Comparison of ENCODE assay signal across 8 cellular contexts in the genomic region with DNA sequence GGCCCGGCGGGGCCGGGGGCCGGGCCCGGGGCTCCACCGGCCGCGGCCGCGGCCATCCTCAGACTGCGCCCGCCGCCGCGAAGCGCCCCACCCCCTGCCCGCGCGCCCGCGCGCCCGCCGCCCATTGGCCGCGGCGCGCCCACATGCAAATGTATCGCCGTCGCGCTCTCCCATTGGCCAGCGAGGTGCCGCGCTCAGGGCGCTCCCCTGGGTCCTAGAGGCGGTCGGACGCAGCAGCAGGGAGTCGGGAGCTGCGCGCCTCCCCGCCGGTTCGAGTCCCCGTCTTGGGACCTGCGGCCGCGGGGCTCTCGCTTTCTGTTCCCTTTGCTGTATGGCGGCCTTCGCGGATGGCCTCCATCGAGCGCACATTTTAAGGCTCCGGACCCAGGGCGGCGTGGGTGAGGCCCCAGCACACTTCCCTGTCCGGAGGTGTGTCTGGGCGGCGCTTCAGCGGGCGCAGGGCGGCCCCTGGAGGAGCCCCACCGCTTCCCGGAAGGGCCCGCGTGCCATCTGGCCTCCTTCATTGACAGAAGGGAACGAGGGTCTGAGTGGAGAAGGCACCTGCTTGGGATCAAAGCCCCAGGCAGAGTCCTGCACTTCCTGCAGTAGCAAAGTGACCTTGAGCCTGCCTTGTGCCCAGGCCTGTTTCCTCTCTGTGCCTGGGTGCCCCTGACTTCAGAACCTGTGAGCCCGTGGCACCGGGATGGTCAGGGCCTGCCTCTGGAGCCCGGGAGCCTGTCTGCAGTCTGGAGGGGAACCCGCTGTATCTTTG. TPM values are rescaled to one million over a fixed set of nuclear protein-coding genes. Genes with fewer than 3 reads are reported as not detected.
DNase-seq lines count a peak whose midpoint lies in the region; TF ChIP-seq lines count a peak whose summit lies in the region.

A gene with protein sequence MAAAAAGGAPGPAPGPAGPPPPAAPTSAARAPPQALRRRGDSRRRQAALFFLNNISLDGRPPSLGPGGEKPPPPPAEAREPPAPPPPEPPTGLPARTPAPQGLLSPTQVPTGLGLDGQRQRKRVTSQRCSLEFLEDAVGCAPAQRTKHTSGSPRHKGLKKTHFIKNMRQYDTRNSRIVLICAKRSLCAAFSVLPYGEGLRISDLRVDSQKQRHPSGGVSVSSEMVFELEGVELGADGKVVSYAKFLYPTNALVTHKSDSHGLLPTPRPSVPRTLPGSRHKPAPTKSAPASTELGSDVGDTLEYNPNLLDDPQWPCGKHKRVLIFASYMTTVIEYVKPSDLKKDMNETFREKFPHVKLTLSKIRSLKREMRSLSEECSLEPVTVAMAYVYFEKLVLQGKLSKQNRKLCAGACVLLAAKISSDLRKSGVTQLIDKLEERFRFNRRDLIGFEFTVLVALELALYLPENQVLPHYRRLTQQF (minus strand): TSS at position 65 of the 772 bp plus-strand sequence. CDS start 9 bp downstream, at position 56.

- no peaks in the 10 kb centered on the region for H3F3A ChIP-seq in Loucy (ENCODE audit: low read depth)
- H3F3A ChIP-seq in neural cell (ENCODE audit: insufficient read depth, low read length, poor library complexity, severe bottlenecking): no peaks in the 10 kb centered on the region

- peak within 1 kb of the TSS; percentile 82 for H3K27ac Mint-ChIP-seq in stimulated activated naive CD8-positive, alpha-beta T cell treated with anti-CD3 and anti-CD28 coated beads, Interleukin-15, Interleukin-2, amounts not matched to agents 100 ng/mL and 50 ng/mL, for 24 hours

- peak; percentile 13 for TF ChIP-seq RAD21 in neural cell (conservative IDR thresholded peaks at IDR 0.05)

- H3K4me3 Mint-ChIP-seq in stimulated activated naive CD8-positive, alpha-beta T cell treated with anti-CD3 and anti-CD28 coated beads, Interleukin-15, Interleukin-2, amounts not matched to agents 100 ng/mL and 50 ng/mL, for 24 hours: peak within 1 kb of the TSS; percentile 75

- in situ Hi-C loops in G401 (cut with HindIII; ENCODE audit: low sequenced_read_pairs): no loop called here

- peak; percentile 19 for TF ChIP-seq EP300 in neural cell (conservative IDR thresholded peaks at IDR 0.05; ENCODE audit: poor library complexity, severe bottlenecking)

- no peaks in the 10 kb centered on the region for H3K9me3 Mint-ChIP-seq in stimulated activated naive CD8-positive, alpha-beta T cell treated with anti-CD3 and anti-CD28 coated beads, Interleukin-15, Interleukin-2, amounts not matched to agents 100 ng/mL and 50 ng/mL, for 24 hours

- H3K9ac ChIP-seq in Loucy (ENCODE audit: low read depth, low read length, poor library complexity, severe bottlenecking) (peak within 1 kb of the TSS; percentile 83), neural cell (ENCODE audit: low read length) (peak within 1 kb of the TSS; percentile 83)

- H3K36me3 Mint-ChIP-seq in stimulated activated naive CD8-positive, alpha-beta T cell treated with anti-CD3 and anti-CD28 coated beads, Interleukin-15, Interleukin-2, amounts not matched to agents 100 ng/mL and 50 ng/mL, for 24 hours (ENCODE audit: low read depth): no peaks in the 10 kb centered on the region

- H2AFZ ChIP-seq in Loucy (ENCODE audit: low read length) (peak within 1 kb of the TSS; percentile 84), neural cell (ENCODE audit: low read depth, low read length) (no peak within 1 kb of the TSS)

- TF ChIP-seq CTCF in Loucy (conservative IDR thresholded peaks at IDR 0.05; ENCODE audit: low read length) (0 out of 2 replicates have a peak, but pooled peaks have one; percentile 8), neural cell (IDR thresholded peaks at IDR 0.05; ENCODE audit: poor library complexity, severe bottlenecking) (no peak)

- H3K27me3 ChIP-seq in H7 (ENCODE audit: control insufficient read depth, insufficient read depth, low read length) (peaks cover 2% of the 10 kb centered on the region), Loucy (ENCODE audit: insufficient read depth, low read length, poor library complexity, severe bottlenecking) (no peaks in the 10 kb centered on the region), neural cell (ENCODE audit: insufficient read depth, low read depth, low read length) (no peaks in the 10 kb centered on the region)

- H3K9me2 ChIP-seq in Loucy (replicated peaks; ENCODE audit: low read depth, low read length) (no peaks in the 10 kb centered on the region), neural cell (ENCODE audit: insufficient read depth, low read length) (no peaks in the 10 kb centered on the region)

- H3K27ac ChIP-seq in neural cell (ENCODE audit: low read length): no peak within 1 kb of the TSS

- H3K27me3 Mint-ChIP-seq in stimulated activated naive CD8-positive, alpha-beta T cell treated with anti-CD3 and anti-CD28 coated beads, Interleukin-15, Interleukin-2, amounts not matched to agents 100 ng/mL and 50 ng/mL, for 24 hours: peaks cover 4% of the 10 kb centered on the region

- peak within 1 kb of the TSS; percentile 85 for H3K4me2 ChIP-seq in Loucy (ENCODE audit: low read depth, low read length, poor library complexity, severe bottlenecking)
- H3K4me2 ChIP-seq in neural cell (ENCODE audit: low read length): peak within 1 kb of the TSS; percentile 73

- H3K79me2 ChIP-seq in Loucy (ENCODE audit: insufficient read depth, low read length) (peaks cover 28% of the 10 kb centered on the region), neural cell (replicated peaks; ENCODE audit: insufficient read depth, low read length) (peaks cover 9% of the 10 kb centered on the region)

- peaks cover 35% of the 10 kb centered on the region for H3K4me1 ChIP-seq in Loucy (ENCODE audit: insufficient read depth, low read length, poor library complexity, severe bottlenecking)

- H3K36me3 ChIP-seq in H7 (replicated peaks; ENCODE audit: control insufficient read depth, insufficient read depth, low read length): no peaks in the 10 kb centered on the region
- no peaks in the 10 kb centered on the region for H3K36me3 ChIP-seq in Loucy (ENCODE audit: insufficient read depth, low read length)
- no peaks in the 10 kb centered on the region for H3K36me3 ChIP-seq in neural cell (ENCODE audit: insufficient read depth, low read length)

- peak; percentile 92 for DNase-seq in G401 (ENCODE audit: low spot score)
- peak; percentile 100 for DNase-seq in H7
- peak; percentile 98 to 99 for DNase-seq in SHP77 (lab: John Stamatoyannopoulos, UW)
- DNase-seq in activated effector memory CD4-positive, alpha-beta T cell treated with Interleukin-2 at 50 U/mL for 16 hours: peak; percentile 87
- peak; percentile 83 for DNase-seq in fibroblast of the conjunctiva (ENCODE audit: low read depth)

- H3K4me1 Mint-ChIP-seq in stimulated activated naive CD8-positive, alpha-beta T cell treated with anti-CD3 and anti-CD28 coated beads, Interleukin-15, Interleukin-2, amounts not matched to agents 100 ng/mL and 50 ng/mL, for 24 hours (ENCODE audit: low read depth): peaks cover 22% of the 10 kb centered on the region

- peaks cover 11% of the 10 kb centered on the region for H4K20me1 ChIP-seq in Loucy (ENCODE audit: insufficient read depth, low read length, poor library complexity, severe bottlenecking)
- no peaks in the 10 kb centered on the region for H4K20me1 ChIP-seq in neural cell (ENCODE audit: insufficient read depth)

- no peaks in the 10 kb centered on the region for H3K9me3 ChIP-seq in Loucy (ENCODE audit: insufficient read depth, low read depth, low read length)
- no peaks in the 10 kb centered on the region for H3K9me3 ChIP-seq in neural cell (ENCODE audit: low read length)

- peak within 1 kb of the TSS; percentile 55 for H3K4me3 ChIP-seq in H7 (ENCODE audit: insufficient read depth, low read depth, low read length)
- peak within 1 kb of the TSS; percentile 87 for H3K4me3 ChIP-seq in Loucy (ENCODE audit: low read length, poor library complexity, severe bottlenecking)
- peak within 1 kb of the TSS; percentile 93 for H3K4me3 ChIP-seq in neural cell (ENCODE audit: low read length)

TF ChIP-seq in neural cell, 6 proteins besides CTCF, POLR2A, EP300 and RAD21:
- TF ChIP-seq SMC3 (conservative IDR thresholded peaks at IDR 0.05; ENCODE audit: poor library complexity) (no peak), POLR2AphosphoS5 (IDR thresholded peaks at IDR 0.05) (no peak), MXI1 (conservative IDR thresholded peaks at IDR 0.05; ENCODE audit: poor library complexity, severe bottlenecking) (no peak), TAF1 (IDR thresholded peaks at IDR 0.05; ENCODE audit: low read depth) (no peak)
- TF ChIP-seq, protein P1, sequence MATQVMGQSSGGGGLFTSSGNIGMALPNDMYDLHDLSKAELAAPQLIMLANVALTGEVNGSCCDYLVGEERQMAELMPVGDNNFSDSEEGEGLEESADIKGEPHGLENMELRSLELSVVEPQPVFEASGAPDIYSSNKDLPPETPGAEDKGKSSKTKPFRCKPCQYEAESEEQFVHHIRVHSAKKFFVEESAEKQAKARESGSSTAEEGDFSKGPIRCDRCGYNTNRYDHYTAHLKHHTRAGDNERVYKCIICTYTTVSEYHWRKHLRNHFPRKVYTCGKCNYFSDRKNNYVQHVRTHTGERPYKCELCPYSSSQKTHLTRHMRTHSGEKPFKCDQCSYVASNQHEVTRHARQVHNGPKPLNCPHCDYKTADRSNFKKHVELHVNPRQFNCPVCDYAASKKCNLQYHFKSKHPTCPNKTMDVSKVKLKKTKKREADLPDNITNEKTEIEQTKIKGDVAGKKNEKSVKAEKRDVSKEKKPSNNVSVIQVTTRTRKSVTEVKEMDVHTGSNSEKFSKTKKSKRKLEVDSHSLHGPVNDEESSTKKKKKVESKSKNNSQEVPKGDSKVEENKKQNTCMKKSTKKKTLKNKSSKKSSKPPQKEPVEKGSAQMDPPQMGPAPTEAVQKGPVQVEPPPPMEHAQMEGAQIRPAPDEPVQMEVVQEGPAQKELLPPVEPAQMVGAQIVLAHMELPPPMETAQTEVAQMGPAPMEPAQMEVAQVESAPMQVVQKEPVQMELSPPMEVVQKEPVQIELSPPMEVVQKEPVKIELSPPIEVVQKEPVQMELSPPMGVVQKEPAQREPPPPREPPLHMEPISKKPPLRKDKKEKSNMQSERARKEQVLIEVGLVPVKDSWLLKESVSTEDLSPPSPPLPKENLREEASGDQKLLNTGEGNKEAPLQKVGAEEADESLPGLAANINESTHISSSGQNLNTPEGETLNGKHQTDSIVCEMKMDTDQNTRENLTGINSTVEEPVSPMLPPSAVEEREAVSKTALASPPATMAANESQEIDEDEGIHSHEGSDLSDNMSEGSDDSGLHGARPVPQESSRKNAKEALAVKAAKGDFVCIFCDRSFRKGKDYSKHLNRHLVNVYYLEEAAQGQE (IDR thresholded peaks at IDR 0.05; ENCODE audit: borderline replicate concordance): peak; percentile 39

RNA-seq across cellular contexts. Expression of the gene that starts here (rescaled TPM):
- 4.2 and 7.2 TPM in 2 replicates for total RNA-seq in G401 (2014; rRNA removed; shearing (Covaris generic))
- total RNA-seq in H7 (2014; rRNA removed; shearing (Covaris generic)): 7.7 and 8.3 TPM in 2 replicates
- polyA plus RNA-seq in neural cell: 8.3 and 8.6 TPM in 2 replicates
- 9.5 and 11.1 TPM in 2 replicates for polyA minus RNA-seq in neural cell
